Comparison of ENCODE assay signal across 22 cellular contexts in genomic region chr22:17547995-17548755, GRCh38. TPM values are rescaled to one million over a fixed set of nuclear protein-coding genes. Genes with fewer than 3 reads are reported as not detected.
"Had no signal": no experiment of that assay in that cellular context is flagged by ENCODE, and none has a peak within 500 bp of the region (broad histone marks: within the 10 kb centered on the region; RNA-seq: fewer than 3 reads in every experiment).

No MANE protein-coding gene starts in this region.

- ATAC-seq: left cardiac atrium had no signal

- H3K36me3 Mint-ChIP-seq: naive B cell had no signal

- H3K27ac Mint-ChIP-seq: nephron, type B pancreatic cell had no signal

- H3K27me3 Mint-ChIP-seq: naive B cell, type B pancreatic cell had no signal

- H3K4me1 Mint-ChIP-seq: naive B cell had no signal

- H3K9me3 Mint-ChIP-seq: naive B cell, nephron, type B pancreatic cell had no signal

- H3K9me3 ChIP-seq: esophagus squamous epithelium, left ventricle myocardium inferior, neutrophil, right atrium auricular region, sigmoid colon, thyroid gland had no signal

- H3K4me3 ChIP-seq: esophagus squamous epithelium, hepatocyte, left ventricle myocardium inferior, lung, right atrium auricular region, sigmoid colon, skin epidermis, thyroid gland had no signal

- H3K4me3 Mint-ChIP-seq: naive B cell, nephron, type B pancreatic cell had no signal

- H3K4me1 ChIP-seq: esophagus squamous epithelium, right atrium auricular region had no signal

- H3K27ac ChIP-seq: esophagus squamous epithelium, hepatocyte, left ventricle myocardium inferior, neutrophil, right atrium auricular region, sigmoid colon, skin epidermis, thyroid gland had no signal

- DNase-seq: effector memory CD4-positive, alpha-beta T cell; esophagus squamous epithelium; foreskin fibroblast; head of caudate nucleus; kidney; left cardiac atrium; left ventricle myocardium inferior; mesenchymal stem cell; naive B cell; sigmoid colon; stimulated activated CD4-positive, alpha-beta T cell treated with anti-CD3 and anti-CD28 coated beads, Interleukin-2, amount 100 ng/mL, for 24 hours; stimulated activated naive CD4-positive, alpha-beta T cell treated with Interleukin-2 at 50 U/mL for 16 hours; thyroid gland had no signal

- H3K27me3 ChIP-seq: esophagus squamous epithelium, hepatocyte, neutrophil, right atrium auricular region, sigmoid colon, thyroid gland had no signal

- H3K36me3 ChIP-seq: esophagus squamous epithelium, neutrophil, right atrium auricular region, sigmoid colon, thyroid gland had no signal

RNA-seq across cellular contexts. Expression of gene SLC25A18, which starts 15.1 kb away (rescaled TPM):
- total RNA-seq: epithelial cell of proximal tubule, osteocyte had no signal
